ENCODE assay signal across 1 cellular context in the genomic region with DNA sequence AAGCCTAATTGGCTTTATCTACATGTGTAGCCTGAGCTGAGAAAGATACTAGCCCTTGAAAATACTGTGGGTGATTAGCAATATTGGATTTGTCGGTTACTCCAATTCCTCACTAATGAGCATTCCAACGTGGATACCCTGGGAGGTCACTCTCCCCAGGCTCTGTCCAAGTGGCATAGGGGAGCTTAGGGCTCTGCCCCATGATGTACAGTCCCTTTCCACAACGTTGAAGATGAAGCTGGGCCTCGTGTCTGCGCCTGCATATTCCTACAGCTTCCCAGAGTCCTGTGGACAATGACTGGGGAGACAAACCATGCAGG.
TF ChIP-seq lines count a peak whose summit lies in the region.

No MANE protein-coding gene starts in this region.

TF ChIP-seq in K562, 482 proteins besides CTCF, POLR2A, EP300 and RAD21 (continues in another document):
- no peak for TF ChIP-seq ZNF197 (CRISPR knock-in tag; IDR thresholded peaks at IDR 0.05; ENCODE audit: low read depth)
- TF ChIP-seq MXI1 (IDR thresholded peaks at IDR 0.05; ENCODE audit: low read depth, low read length) = no peak
- TF ChIP-seq SOX6 (IDR thresholded peaks at IDR 0.05) = no peak
- TF ChIP-seq, protein P1, sequence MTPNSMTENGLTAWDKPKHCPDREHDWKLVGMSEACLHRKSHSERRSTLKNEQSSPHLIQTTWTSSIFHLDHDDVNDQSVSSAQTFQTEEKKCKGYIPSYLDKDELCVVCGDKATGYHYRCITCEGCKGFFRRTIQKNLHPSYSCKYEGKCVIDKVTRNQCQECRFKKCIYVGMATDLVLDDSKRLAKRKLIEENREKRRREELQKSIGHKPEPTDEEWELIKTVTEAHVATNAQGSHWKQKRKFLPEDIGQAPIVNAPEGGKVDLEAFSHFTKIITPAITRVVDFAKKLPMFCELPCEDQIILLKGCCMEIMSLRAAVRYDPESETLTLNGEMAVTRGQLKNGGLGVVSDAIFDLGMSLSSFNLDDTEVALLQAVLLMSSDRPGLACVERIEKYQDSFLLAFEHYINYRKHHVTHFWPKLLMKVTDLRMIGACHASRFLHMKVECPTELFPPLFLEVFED (CRISPR knock-in tag; conservative IDR thresholded peaks at IDR 0.05) = 0 out of 2 replicates have a peak, but pooled peaks have one; percentile 54
- TF ChIP-seq ZNF589 (CRISPR knock-in tag; IDR thresholded peaks at IDR 0.05; ENCODE audit: low read depth) = no peak
- no peak; the same call in 1 of the 2 replicates for TF ChIP-seq CREB1 (IDR thresholded peaks at IDR 0.05)
- TF ChIP-seq CREB1 (CRISPR knock-in tag; IDR thresholded peaks at IDR 0.05) = no peak
- TF ChIP-seq, protein P2, sequence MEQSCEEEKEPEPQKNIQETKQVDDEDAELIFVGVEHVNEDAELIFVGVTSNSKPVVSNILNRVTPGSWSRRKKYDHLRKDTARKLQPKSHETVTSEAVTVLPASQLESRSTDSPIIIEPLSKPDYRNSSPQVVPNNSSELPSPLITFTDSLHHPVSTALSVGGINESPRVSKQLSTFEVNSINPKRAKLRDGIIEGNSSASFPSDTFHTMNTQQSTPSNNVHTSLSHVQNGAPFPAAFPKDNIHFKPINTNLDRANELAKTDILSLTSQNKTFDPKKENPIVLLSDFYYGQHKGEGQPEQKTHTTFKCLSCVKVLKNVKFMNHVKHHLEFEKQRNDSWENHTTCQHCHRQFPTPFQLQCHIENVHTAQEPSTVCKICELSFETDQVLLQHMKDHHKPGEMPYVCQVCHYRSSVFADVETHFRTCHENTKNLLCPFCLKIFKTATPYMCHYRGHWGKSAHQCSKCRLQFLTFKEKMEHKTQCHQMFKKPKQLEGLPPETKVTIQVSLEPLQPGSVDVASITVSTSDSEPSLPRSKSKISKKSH (CRISPR knock-in tag; IDR thresholded peaks at IDR 0.05) = no peak
- TF ChIP-seq TFAM (CRISPR knock-in tag; conservative IDR thresholded peaks at IDR 0.05) = no peak
- TF ChIP-seq MAX (CRISPR knock-in tag; IDR thresholded peaks at IDR 0.05) = no peak
- TF ChIP-seq ZBTB17 (CRISPR knock-in tag; IDR thresholded peaks at IDR 0.05) = 0 out of 2 replicates have a peak, but pooled peaks have one; percentile 13
- TF ChIP-seq FIP1L1 (IDR thresholded peaks at IDR 0.05; ENCODE audit: low read depth, low read length, poor library complexity, severe bottlenecking) = no peak
- TF ChIP-seq ZKSCAN1 (IDR thresholded peaks at IDR 0.05; ENCODE audit: low read depth, low read length) = no peak
- TF ChIP-seq, protein P3, sequence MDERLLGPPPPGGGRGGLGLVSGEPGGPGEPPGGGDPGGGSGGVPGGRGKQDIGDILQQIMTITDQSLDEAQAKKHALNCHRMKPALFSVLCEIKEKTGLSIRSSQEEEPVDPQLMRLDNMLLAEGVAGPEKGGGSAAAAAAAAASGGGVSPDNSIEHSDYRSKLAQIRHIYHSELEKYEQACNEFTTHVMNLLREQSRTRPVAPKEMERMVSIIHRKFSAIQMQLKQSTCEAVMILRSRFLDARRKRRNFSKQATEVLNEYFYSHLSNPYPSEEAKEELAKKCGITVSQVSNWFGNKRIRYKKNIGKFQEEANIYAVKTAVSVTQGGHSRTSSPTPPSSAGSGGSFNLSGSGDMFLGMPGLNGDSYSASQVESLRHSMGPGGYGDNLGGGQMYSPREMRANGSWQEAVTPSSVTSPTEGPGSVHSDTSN (CRISPR knock-in tag; IDR thresholded peaks at IDR 0.05; ENCODE audit: low read depth) = no peak
- TF ChIP-seq, protein P3 (tag; conservative IDR thresholded peaks at IDR 0.05; ENCODE audit: low read depth) = no peak
- TF ChIP-seq, protein P4, sequence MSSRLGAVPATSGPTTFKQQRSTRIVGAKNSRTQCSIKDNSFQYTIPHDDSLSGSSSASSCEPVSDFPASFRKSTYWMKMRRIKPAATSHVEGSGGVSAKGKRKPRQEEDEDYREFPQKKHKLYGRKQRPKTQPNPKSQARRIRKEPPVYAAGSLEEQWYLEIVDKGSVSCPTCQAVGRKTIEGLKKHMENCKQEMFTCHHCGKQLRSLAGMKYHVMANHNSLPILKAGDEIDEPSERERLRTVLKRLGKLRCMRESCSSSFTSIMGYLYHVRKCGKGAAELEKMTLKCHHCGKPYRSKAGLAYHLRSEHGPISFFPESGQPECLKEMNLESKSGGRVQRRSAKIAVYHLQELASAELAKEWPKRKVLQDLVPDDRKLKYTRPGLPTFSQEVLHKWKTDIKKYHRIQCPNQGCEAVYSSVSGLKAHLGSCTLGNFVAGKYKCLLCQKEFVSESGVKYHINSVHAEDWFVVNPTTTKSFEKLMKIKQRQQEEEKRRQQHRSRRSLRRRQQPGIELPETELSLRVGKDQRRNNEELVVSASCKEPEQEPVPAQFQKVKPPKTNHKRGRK (tag; IDR thresholded peaks at IDR 0.05) = no peak
- no peak for TF ChIP-seq ELF4 (CRISPR knock-in tag; IDR thresholded peaks at IDR 0.05)
- no peak for TF ChIP-seq ZNF431 (CRISPR knock-in tag; IDR thresholded peaks at IDR 0.05)
- no peak for TF ChIP-seq RBM22 (IDR thresholded peaks at IDR 0.05; ENCODE audit: low read depth, low read length, poor library complexity, severe bottlenecking)
- TF ChIP-seq, protein P5, sequence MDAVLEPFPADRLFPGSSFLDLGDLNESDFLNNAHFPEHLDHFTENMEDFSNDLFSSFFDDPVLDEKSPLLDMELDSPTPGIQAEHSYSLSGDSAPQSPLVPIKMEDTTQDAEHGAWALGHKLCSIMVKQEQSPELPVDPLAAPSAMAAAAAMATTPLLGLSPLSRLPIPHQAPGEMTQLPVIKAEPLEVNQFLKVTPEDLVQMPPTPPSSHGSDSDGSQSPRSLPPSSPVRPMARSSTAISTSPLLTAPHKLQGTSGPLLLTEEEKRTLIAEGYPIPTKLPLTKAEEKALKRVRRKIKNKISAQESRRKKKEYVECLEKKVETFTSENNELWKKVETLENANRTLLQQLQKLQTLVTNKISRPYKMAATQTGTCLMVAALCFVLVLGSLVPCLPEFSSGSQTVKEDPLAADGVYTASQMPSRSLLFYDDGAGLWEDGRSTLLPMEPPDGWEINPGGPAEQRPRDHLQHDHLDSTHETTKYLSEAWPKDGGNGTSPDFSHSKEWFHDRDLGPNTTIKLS (IDR thresholded peaks at IDR 0.05; ENCODE audit: borderline replicate concordance, low read depth) = no peak
- no peak for TF ChIP-seq IRF2 (CRISPR knock-in tag; IDR thresholded peaks at IDR 0.05)
- TF ChIP-seq BDP1 (IDR thresholded peaks at IDR 0.05; ENCODE audit: insufficient read depth, insufficient read length) = no peak
- 0 out of 2 replicates have a peak, but pooled peaks have one; percentile 42 for TF ChIP-seq ZNF830 (CRISPR knock-in tag; IDR thresholded peaks at IDR 0.05)
- no peak for TF ChIP-seq ZBTB34 (CRISPR knock-in tag; IDR thresholded peaks at IDR 0.05)
- TF ChIP-seq ZNF3 (CRISPR knock-in tag; IDR thresholded peaks at IDR 0.05) = no peak
- no peak for TF ChIP-seq TCF7L2 (IDR thresholded peaks at IDR 0.05; ENCODE audit: low read depth, low read length)
- TF ChIP-seq, protein P6, sequence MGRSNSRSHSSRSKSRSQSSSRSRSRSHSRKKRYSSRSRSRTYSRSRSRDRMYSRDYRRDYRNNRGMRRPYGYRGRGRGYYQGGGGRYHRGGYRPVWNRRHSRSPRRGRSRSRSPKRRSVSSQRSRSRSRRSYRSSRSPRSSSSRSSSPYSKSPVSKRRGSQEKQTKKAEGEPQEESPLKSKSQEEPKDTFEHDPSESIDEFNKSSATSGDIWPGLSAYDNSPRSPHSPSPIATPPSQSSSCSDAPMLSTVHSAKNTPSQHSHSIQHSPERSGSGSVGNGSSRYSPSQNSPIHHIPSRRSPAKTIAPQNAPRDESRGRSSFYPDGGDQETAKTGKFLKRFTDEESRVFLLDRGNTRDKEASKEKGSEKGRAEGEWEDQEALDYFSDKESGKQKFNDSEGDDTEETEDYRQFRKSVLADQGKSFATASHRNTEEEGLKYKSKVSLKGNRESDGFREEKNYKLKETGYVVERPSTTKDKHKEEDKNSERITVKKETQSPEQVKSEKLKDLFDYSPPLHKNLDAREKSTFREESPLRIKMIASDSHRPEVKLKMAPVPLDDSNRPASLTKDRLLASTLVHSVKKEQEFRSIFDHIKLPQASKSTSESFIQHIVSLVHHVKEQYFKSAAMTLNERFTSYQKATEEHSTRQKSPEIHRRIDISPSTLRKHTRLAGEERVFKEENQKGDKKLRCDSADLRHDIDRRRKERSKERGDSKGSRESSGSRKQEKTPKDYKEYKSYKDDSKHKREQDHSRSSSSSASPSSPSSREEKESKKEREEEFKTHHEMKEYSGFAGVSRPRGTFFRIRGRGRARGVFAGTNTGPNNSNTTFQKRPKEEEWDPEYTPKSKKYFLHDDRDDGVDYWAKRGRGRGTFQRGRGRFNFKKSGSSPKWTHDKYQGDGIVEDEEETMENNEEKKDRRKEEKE (IDR thresholded peaks at IDR 0.05; ENCODE audit: borderline replicate concordance in 1 of 2, control insufficient read depth in 1 of 2, low read depth in 2 of 2, low read length in 1 of 2) = peak in 1 of 2 experiments; percentile 90; a peak in 1 of 4 replicates
- TF ChIP-seq TEAD2 (tag; IDR thresholded peaks at IDR 0.05) = no peak
- TF ChIP-seq HDAC6 (IDR thresholded peaks at IDR 0.05; ENCODE audit: low read depth, low read length) = no peak
- no peak for TF ChIP-seq JUN (IDR thresholded peaks at IDR 0.05; ENCODE audit: borderline replicate concordance, low read depth, low read length)
- no peak for TF ChIP-seq JUN (CRISPR knock-in tag; IDR thresholded peaks at IDR 0.05; ENCODE audit: borderline replicate concordance)
- TF ChIP-seq ZNF41 (CRISPR knock-in tag; conservative IDR thresholded peaks at IDR 0.05) = no peak
- no peak for TF ChIP-seq DACH1 (IDR thresholded peaks at IDR 0.05; ENCODE audit: partially characterized antibody)
- no peak for TF ChIP-seq ZNF518B (CRISPR knock-in tag; IDR thresholded peaks at IDR 0.05)
- TF ChIP-seq RBM15 (IDR thresholded peaks at IDR 0.05; ENCODE audit: insufficient read depth, low read length) = no peak
- no peak for TF ChIP-seq TBP (optimal IDR thresholded peaks at IDR 0.05; ENCODE audit: low read depth, low read length)
- TF ChIP-seq PPARD (CRISPR knock-in tag; IDR thresholded peaks at IDR 0.05) = no peak
- TF ChIP-seq MAFF (IDR thresholded peaks at IDR 0.05; ENCODE audit: low read length) = no peak
- TF ChIP-seq ZNF165 (CRISPR knock-in tag; IDR thresholded peaks at IDR 0.05; ENCODE audit: borderline replicate concordance) = no peak
- TF ChIP-seq ZNF445 (CRISPR knock-in tag; IDR thresholded peaks at IDR 0.05; ENCODE audit: low read depth) = no peak
- TF ChIP-seq SRSF3 (IDR thresholded peaks at IDR 0.05; ENCODE audit: insufficient read depth, low read length) = no peak
- TF ChIP-seq MAFG (tag; conservative IDR thresholded peaks at IDR 0.05) = no peak
- TF ChIP-seq ETS1 (conservative IDR thresholded peaks at IDR 0.05; ENCODE audit: control insufficient read depth, low read depth, low read length) = no peak
- TF ChIP-seq ZC3H8 (IDR thresholded peaks at IDR 0.05) = no peak
- TF ChIP-seq STAT5B (CRISPR knock-in tag; IDR thresholded peaks at IDR 0.05) = no peak
- TF ChIP-seq NBN (IDR thresholded peaks at IDR 0.05; ENCODE audit: low read depth) = no peak
- TF ChIP-seq CREBBP (IDR thresholded peaks at IDR 0.05; ENCODE audit: low read depth, low read length) = no peak
- no peak for TF ChIP-seq ZNF12 (CRISPR knock-in tag; IDR thresholded peaks at IDR 0.05)
- no peak for TF ChIP-seq DIDO1 (tag; IDR thresholded peaks at IDR 0.05; ENCODE audit: low read depth)
